ENCODE assay signal across 1 cellular context in the genomic region with DNA sequence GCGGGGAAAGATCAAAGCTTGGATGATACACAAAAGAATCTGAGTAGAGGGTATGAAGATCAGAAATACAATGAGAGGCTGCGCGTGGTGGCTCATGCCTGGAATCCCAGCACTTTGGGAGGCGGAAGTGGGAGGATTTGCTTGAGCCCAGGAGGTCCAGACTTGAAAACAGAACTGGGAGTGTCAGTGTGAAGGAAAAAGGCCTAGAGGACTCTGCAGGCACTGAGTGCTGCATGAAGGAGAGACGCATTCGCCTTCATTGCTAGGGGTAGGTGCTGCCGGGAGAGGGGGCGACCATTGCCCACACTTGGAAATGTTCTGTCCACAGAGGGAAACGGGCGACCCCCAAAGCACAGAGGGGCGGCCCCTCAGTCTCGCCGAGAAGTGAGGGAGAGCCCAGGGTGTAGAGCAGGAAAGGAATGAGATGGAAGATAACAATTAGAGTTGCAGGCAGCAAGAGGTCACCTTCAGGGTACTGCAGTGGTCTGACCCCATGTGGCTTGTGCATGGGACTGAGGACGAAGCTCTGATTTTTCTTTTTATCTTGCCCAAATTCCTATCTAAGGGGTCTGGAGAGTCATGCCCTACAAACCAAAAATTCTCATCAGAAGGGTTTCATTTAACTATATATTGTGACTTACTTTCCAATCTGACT.
TF ChIP-seq lines count a peak whose summit lies in the region.

No MANE protein-coding gene starts in this region.

TF ChIP-seq in GM23338, 12 proteins besides CTCF, POLR2A, EP300 and RAD21 (continued from another document):
- TF ChIP-seq, protein P1, sequence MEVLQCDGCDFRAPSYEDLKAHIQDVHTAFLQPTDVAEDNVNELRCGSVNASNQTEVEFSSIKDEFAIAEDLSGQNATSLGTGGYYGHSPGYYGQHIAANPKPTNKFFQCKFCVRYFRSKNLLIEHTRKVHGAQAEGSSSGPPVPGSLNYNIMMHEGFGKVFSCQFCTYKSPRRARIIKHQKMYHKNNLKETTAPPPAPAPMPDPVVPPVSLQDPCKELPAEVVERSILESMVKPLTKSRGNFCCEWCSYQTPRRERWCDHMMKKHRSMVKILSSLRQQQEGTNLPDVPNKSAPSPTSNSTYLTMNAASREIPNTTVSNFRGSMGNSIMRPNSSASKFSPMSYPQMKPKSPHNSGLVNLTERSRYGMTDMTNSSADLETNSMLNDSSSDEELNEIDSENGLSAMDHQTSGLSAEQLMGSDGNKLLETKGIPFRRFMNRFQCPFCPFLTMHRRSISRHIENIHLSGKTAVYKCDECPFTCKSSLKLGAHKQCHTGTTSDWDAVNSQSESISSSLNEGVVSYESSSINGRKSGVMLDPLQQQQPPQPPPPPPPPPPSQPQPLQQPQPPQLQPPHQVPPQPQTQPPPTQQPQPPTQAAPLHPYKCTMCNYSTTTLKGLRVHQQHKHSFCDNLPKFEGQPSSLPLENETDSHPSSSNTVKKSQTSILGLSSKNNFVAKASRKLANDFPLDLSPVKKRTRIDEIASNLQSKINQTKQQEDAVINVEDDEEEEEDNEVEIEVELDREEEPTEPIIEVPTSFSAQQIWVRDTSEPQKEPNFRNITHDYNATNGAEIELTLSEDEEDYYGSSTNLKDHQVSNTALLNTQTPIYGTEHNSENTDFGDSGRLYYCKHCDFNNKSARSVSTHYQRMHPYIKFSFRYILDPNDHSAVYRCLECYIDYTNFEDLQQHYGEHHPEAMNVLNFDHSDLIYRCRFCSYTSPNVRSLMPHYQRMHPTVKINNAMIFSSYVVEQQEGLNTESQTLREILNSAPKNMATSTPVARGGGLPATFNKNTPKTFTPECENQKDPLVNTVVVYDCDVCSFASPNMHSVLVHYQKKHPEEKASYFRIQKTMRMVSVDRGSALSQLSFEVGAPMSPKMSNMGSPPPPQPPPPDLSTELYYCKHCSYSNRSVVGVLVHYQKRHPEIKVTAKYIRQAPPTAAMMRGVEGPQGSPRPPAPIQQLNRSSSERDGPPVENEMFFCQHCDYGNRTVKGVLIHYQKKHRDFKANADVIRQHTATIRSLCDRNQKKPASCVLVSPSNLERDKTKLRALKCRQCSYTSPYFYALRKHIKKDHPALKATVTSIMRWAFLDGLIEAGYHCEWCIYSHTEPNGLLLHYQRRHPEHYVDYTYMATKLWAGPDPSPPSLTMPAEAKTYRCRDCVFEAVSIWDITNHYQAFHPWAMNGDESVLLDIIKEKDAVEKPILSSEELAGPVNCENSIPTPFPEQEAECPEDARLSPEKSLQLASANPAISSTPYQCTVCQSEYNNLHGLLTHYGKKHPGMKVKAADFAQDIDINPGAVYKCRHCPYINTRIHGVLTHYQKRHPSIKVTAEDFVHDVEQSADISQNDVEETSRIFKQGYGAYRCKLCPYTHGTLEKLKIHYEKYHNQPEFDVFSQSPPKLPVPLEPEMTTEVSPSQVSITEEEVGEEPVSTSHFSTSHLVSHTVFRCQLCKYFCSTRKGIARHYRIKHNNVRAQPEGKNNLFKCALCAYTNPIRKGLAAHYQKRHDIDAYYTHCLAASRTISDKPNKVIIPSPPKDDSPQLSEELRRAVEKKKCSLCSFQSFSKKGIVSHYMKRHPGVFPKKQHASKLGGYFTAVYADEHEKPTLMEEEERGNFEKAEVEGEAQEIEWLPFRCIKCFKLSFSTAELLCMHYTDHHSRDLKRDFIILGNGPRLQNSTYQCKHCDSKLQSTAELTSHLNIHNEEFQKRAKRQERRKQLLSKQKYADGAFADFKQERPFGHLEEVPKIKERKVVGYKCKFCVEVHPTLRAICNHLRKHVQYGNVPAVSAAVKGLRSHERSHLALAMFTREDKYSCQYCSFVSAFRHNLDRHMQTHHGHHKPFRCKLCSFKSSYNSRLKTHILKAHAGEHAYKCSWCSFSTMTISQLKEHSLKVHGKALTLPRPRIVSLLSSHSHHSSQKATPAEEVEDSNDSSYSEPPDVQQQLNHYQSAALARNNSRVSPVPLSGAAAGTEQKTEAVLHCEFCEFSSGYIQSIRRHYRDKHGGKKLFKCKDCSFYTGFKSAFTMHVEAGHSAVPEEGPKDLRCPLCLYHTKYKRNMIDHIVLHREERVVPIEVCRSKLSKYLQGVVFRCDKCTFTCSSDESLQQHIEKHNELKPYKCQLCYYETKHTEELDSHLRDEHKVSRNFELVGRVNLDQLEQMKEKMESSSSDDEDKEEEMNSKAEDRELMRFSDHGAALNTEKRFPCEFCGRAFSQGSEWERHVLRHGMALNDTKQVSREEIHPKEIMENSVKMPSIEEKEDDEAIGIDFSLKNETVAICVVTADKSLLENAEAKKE (CRISPR knock-in tag; IDR thresholded peaks at IDR 0.05): no peak
- TF ChIP-seq CREB1 (CRISPR knock-in tag; IDR thresholded peaks at IDR 0.05; ENCODE audit: low read depth): no peak
- TF ChIP-seq, protein P2, sequence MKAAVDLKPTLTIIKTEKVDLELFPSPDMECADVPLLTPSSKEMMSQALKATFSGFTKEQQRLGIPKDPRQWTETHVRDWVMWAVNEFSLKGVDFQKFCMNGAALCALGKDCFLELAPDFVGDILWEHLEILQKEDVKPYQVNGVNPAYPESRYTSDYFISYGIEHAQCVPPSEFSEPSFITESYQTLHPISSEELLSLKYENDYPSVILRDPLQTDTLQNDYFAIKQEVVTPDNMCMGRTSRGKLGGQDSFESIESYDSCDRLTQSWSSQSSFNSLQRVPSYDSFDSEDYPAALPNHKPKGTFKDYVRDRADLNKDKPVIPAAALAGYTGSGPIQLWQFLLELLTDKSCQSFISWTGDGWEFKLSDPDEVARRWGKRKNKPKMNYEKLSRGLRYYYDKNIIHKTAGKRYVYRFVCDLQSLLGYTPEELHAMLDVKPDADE (IDR thresholded peaks at IDR 0.05): no peak
